Comparison of ENCODE assay signal across 15 cellular contexts in the genomic region with DNA sequence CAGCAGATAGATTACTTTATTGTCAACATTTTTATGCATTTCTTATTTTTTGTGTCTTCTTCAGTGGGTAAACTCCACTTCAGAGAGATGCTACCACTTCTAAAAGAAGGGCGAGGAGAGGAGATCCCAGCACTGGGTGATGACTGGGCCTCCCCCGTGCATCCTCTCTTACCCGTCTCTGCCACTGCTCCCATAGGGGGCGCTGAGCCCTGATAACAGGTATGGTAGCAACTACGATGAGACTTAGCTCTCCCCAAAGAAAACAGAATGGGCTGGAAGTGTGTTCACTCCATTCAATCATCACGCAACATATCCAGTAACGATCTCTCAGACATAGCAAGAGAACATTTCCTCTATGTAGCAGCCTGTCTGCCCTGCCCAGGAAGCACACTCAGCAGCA.
DNase-seq lines count a peak whose midpoint lies in the region; ATAC-seq and TF ChIP-seq lines count a peak whose summit lies in the region.
"Had no signal": no experiment of that assay in that cellular context is flagged by ENCODE, and none has a peak within 500 bp of the region (broad histone marks: within the 10 kb centered on the region; RNA-seq: fewer than 3 reads in every experiment).

No MANE protein-coding gene starts in this region.

- H3K4me3 ChIP-seq in GM23338 (no peak overlapping the region), OCI-LY7 (ENCODE audit: low read depth, low read length, poor library complexity, severe bottlenecking) (no peak overlapping the region), smooth muscle cell (no peak overlapping the region)
- H3K4me3 ChIP-seq: body of pancreas, dorsolateral prefrontal cortex, hepatocyte, ovary had no signal

- peak; percentile 95 for ATAC-seq in GM23338
- ATAC-seq: body of pancreas; CD8-positive, alpha-beta T cell had no signal

- no peaks in the 10 kb centered on the region for H3K36me3 Mint-ChIP-seq in GM23338 (ENCODE audit: low read depth)
- H3K36me3 Mint-ChIP-seq: activated naive CD4-positive, alpha-beta T cell treated with anti-CD3 and anti-CD28 coated beads, Interleukin-2, amount 10 ng/mL, durations not matched to agents 7 days and 5 days; CD8-positive, alpha-beta T cell had no signal

- WGBS in smooth muscle cell (ENCODE audit: low lambda C conversion rate) = 51% methylated on average over 7 of the region's 7 CpGs

- H4K20me1 ChIP-seq in GM23338 (replicated peaks; ENCODE audit: insufficient read depth) (no peaks in the 10 kb centered on the region), OCI-LY7 (ENCODE audit: insufficient read depth, low read length) (no peaks in the 10 kb centered on the region), smooth muscle cell (ENCODE audit: low read depth) (no peaks in the 10 kb centered on the region)

- no peak overlapping the region for H3K27ac ChIP-seq in GM23338 (ENCODE audit: low read depth)
- no peak overlapping the region for H3K27ac ChIP-seq in OCI-LY7 (ENCODE audit: low read depth, low read length, poor library complexity, severe bottlenecking)
- H3K27ac ChIP-seq in smooth muscle cell (ENCODE audit: low read depth) = no peak overlapping the region
- H3K27ac ChIP-seq: body of pancreas, dorsolateral prefrontal cortex, hepatocyte, ovary had no signal

- H3K79me2 ChIP-seq in GM23338 (replicated peaks; ENCODE audit: insufficient read depth) = no peaks in the 10 kb centered on the region
- no peaks in the 10 kb centered on the region for H3K79me2 ChIP-seq in OCI-LY7 (ENCODE audit: insufficient read depth, low read depth, low read length)
- H3K79me2 ChIP-seq in smooth muscle cell (ENCODE audit: low read depth) = no peaks in the 10 kb centered on the region
- H3K79me2 ChIP-seq: hepatocyte had no signal

- DNase-seq in DMS 273 (lab: John Stamatoyannopoulos, UW; ENCODE audit: unreplicated experiment) (peak; percentile 19), DMS 273 treated with DMSO at 0.1 percent for 48 hours (lab: John Stamatoyannopoulos, UW) (no peak), GM23338 (ENCODE audit: low spot score) (peak; percentile 67), OCI-LY7 (ENCODE audit: low spot score) (no peak), iPS-NIHi11 (ENCODE audit: low spot score) (peak; percentile 57), GOT3 (lab: John Stamatoyannopoulos, UW) (no peak), smooth muscle cell (lab: John Stamatoyannopoulos, UW; ENCODE audit: unreplicated experiment) (no peak), SIG-M5 (lab: John Stamatoyannopoulos, UW) (no peak)
- DNase-seq: activated naive CD4-positive, alpha-beta T cell treated with anti-CD3 and anti-CD28 coated beads, Interleukin-2, amount 10 ng/mL, durations not matched to agents 7 days and 5 days; body of pancreas; CD8-positive, alpha-beta T cell; dorsolateral prefrontal cortex; MV-4-11; ovary had no signal

- H3K9me3 ChIP-seq in OCI-LY7 (ENCODE audit: low read length) (no peaks in the 10 kb centered on the region), smooth muscle cell (replicated peaks; ENCODE audit: low read depth) (no peaks in the 10 kb centered on the region)
- H3K9me3 ChIP-seq: body of pancreas, ovary had no signal

- H3K4me2 ChIP-seq in GM23338 (no peak overlapping the region), OCI-LY7 (ENCODE audit: low read length) (no peak overlapping the region), smooth muscle cell (no peak overlapping the region)
- H3K4me2 ChIP-seq: hepatocyte had no signal

- H2AFZ ChIP-seq in GM23338 (peak overlapping the region; percentile 52; the same call in 1 of the 2 replicates), OCI-LY7 (ENCODE audit: low read length) (no peak overlapping the region), smooth muscle cell (ENCODE audit: low read depth) (no peak overlapping the region)
- H2AFZ ChIP-seq: hepatocyte had no signal

- H3K9ac ChIP-seq in smooth muscle cell (ENCODE audit: low read depth) = no peak overlapping the region

- H3K4me3 Mint-ChIP-seq in GM23338 = no peak overlapping the region
- H3K4me3 Mint-ChIP-seq: activated naive CD4-positive, alpha-beta T cell treated with anti-CD3 and anti-CD28 coated beads, Interleukin-2, amount 10 ng/mL, durations not matched to agents 7 days and 5 days; CD8-positive, alpha-beta T cell had no signal

- TF ChIP-seq CTCF in GM23338 (conservative IDR thresholded peaks at IDR 0.05; ENCODE audit: low read depth in 2 of 2) (peak; percentile 64 to 66), OCI-LY7 (conservative IDR thresholded peaks at IDR 0.05; ENCODE audit: low read length) (peak; percentile 57), smooth muscle cell (IDR thresholded peaks at IDR 0.05; ENCODE audit: borderline replicate concordance, insufficient read depth, poor library complexity, severe bottlenecking) (no peak)

- CTCF ChIA-PET in OCI-LY7 (lab: Charles Lee; ENCODE audit: unreplicated experiment) = no interaction called here

- no peak overlapping the region for H3K27ac Mint-ChIP-seq in GM23338
- H3K27ac Mint-ChIP-seq: activated naive CD4-positive, alpha-beta T cell treated with anti-CD3 and anti-CD28 coated beads, Interleukin-2, amount 10 ng/mL, durations not matched to agents 7 days and 5 days; CD8-positive, alpha-beta T cell had no signal

- no peaks in the 10 kb centered on the region for H3K36me3 ChIP-seq in GM23338 (ENCODE audit: insufficient read depth)
- no peaks in the 10 kb centered on the region for H3K36me3 ChIP-seq in OCI-LY7 (ENCODE audit: insufficient read depth, low read length)
- H3K36me3 ChIP-seq in smooth muscle cell (ENCODE audit: low read depth) = no peaks in the 10 kb centered on the region
- H3K36me3 ChIP-seq: ovary had no signal

- no peaks in the 10 kb centered on the region for H3F3A ChIP-seq in GM23338 (replicated peaks; ENCODE audit: low read depth)
- no peaks in the 10 kb centered on the region for H3F3A ChIP-seq in smooth muscle cell (ENCODE audit: low read depth)

- H3K27me3 Mint-ChIP-seq in GM23338 (ENCODE audit: insufficient read depth, low read depth, poor library complexity) = peaks cover 7% of the 10 kb centered on the region
- H3K27me3 Mint-ChIP-seq: activated naive CD4-positive, alpha-beta T cell treated with anti-CD3 and anti-CD28 coated beads, Interleukin-2, amount 10 ng/mL, durations not matched to agents 7 days and 5 days had no signal

- no peaks in the 10 kb centered on the region for H3K9me2 ChIP-seq in GM23338 (ENCODE audit: insufficient read depth)
- no peaks in the 10 kb centered on the region for H3K9me2 ChIP-seq in OCI-LY7 (ENCODE audit: insufficient read depth, low read length)

- H3K4me1 Mint-ChIP-seq in GM23338 = peaks cover 15% of the 10 kb centered on the region; the same call in 2 of the 3 replicates
- H3K4me1 Mint-ChIP-seq: activated naive CD4-positive, alpha-beta T cell treated with anti-CD3 and anti-CD28 coated beads, Interleukin-2, amount 10 ng/mL, durations not matched to agents 7 days and 5 days had no signal

- no TSS peak for BruUV-seq in OCI-LY7 (replicated peaks; lab: Mats Ljungman, UMichigan)

- POLR2A ChIA-PET in OCI-LY7 (lab: Charles Lee) = no interaction called here

- intact Hi-C loops in OCI-LY7 (cut with micrococcal nuclease; ENCODE audit: unreplicated experiment) = no loop called here

- H3K4me1 ChIP-seq in GM23338 (ENCODE audit: insufficient read depth) = no peaks in the 10 kb centered on the region; the same call in 1 of the 2 replicates
- H3K4me1 ChIP-seq in OCI-LY7 (ENCODE audit: insufficient read depth, low read length, poor library complexity, severe bottlenecking) = no peaks in the 10 kb centered on the region
- H3K4me1 ChIP-seq in smooth muscle cell (ENCODE audit: low read depth) = no peaks in the 10 kb centered on the region
- H3K4me1 ChIP-seq: body of pancreas had no signal

- H3K9me3 Mint-ChIP-seq in GM23338 = peaks cover 4% of the 10 kb centered on the region; the same call in 1 of the 3 replicates
- H3K9me3 Mint-ChIP-seq: activated naive CD4-positive, alpha-beta T cell treated with anti-CD3 and anti-CD28 coated beads, Interleukin-2, amount 10 ng/mL, durations not matched to agents 7 days and 5 days; CD8-positive, alpha-beta T cell had no signal

- H3K27me3 ChIP-seq in GM23338 (ENCODE audit: insufficient read depth) = no peaks in the 10 kb centered on the region
- no peaks in the 10 kb centered on the region for H3K27me3 ChIP-seq in smooth muscle cell (ENCODE audit: low read depth)
- H3K27me3 ChIP-seq: body of pancreas, hepatocyte, ovary had no signal

TF ChIP-seq in GM23338, 12 proteins besides CTCF, POLR2A, EP300 and RAD21 (continues in another document):
- TF ChIP-seq STAT1 (IDR thresholded peaks at IDR 0.05; ENCODE audit: unreplicated experiment) = no peak

Comparison
In these comparisons a context has a peak if more than half of its experiments do, and no peak if none do; other contexts are left out.
1. DNase-seq: peak in DMS 273 (single experiment), GM23338 (single experiment) and iPS-NIHi11 (single experiment); none in DMS 273 treated with DMSO at 0.1 percent for 48 hours (single experiment), OCI-LY7 (single experiment), GOT3 (single experiment), smooth muscle cell (single experiment) and SIG-M5 (single experiment).